Comparison of ENCODE assay signal across 20 cellular contexts in genomic region chr14:57275023-57275664, GRCh38. TPM values are rescaled to one million over a fixed set of nuclear protein-coding genes. Genes with fewer than 3 reads are reported as not detected.
DNase-seq lines count a peak whose midpoint lies in the region; ATAC-seq and TF ChIP-seq lines count a peak whose summit lies in the region.
"Had no signal": no experiment of that assay in that cellular context is flagged by ENCODE, and none has a peak within 500 bp of the region (broad histone marks: within the 10 kb centered on the region; RNA-seq: fewer than 3 reads in every experiment).

No MANE protein-coding gene starts in this region.

- H3K9me3 ChIP-seq in PC-3 (ENCODE audit: low read length) (no peaks in the 10 kb centered on the region), GM23248 (ENCODE audit: low read depth) (no peaks in the 10 kb centered on the region)
- H3K9me3 ChIP-seq: SJSA1 had no signal

- H4K20me1 ChIP-seq in PC-3 (ENCODE audit: low read length) (peaks cover 13% of the 10 kb centered on the region; the same call in 1 of the 2 replicates), GM23248 (ENCODE audit: insufficient read depth) (no peaks in the 10 kb centered on the region)

- H3K36me3 Mint-ChIP-seq in HFFc6 (ENCODE audit: low read depth): peaks cover 47% of the 10 kb centered on the region

- POLR2A ChIA-PET in PC-3 (lab: Charles Lee; ENCODE audit: unreplicated experiment): no interaction called here

- H3K9ac ChIP-seq in PC-3 (ENCODE audit: low read length): no peak overlapping the region
- no peak overlapping the region for H3K9ac ChIP-seq in GM23248

- H3K27me3 ChIP-seq in PC-3 (ENCODE audit: low read length): no peaks in the 10 kb centered on the region
- H3K27me3 ChIP-seq in GM23248 (replicated peaks; ENCODE audit: insufficient read depth): no peaks in the 10 kb centered on the region
- H3K27me3 ChIP-seq: SJSA1 had no signal

- no TSS peak for BruUV-seq in PC-3 (replicated peaks; lab: Mats Ljungman, UMichigan)

- intact Hi-C loops in PC-3 (cut with micrococcal nuclease): no loop called here

- H3K4me1 ChIP-seq in PC-3 (ENCODE audit: insufficient read depth, low read length): peaks cover 23% of the 10 kb centered on the region
- 0 out of 2 replicates have a peak, but pooled peaks cover 6% of the 10 kb centered on the region for H3K4me1 ChIP-seq in GM23248 (ENCODE audit: insufficient read depth)
- H3K4me1 ChIP-seq: SJSA1 had no signal

- H2AFZ ChIP-seq in PC-3 (ENCODE audit: low read length): no peak overlapping the region
- no peak overlapping the region for H2AFZ ChIP-seq in GM23248

- WGBS in GM23248 (ENCODE audit: low coverage in 1 of 2, low lambda C conversion rate in 2 of 2, missing lambda C conversion rate in 2 of 2), 2 experiments: 94 to 98% methylated on average over 1 to 2 of the region's 2 CpGs

- in situ Hi-C loops in GM23248 (cut with MboI): no loop called here

- H3K4me2 ChIP-seq in PC-3 (ENCODE audit: low read length) (no peak overlapping the region), GM23248 (ENCODE audit: unreplicated experiment) (no peak overlapping the region)

- no peak for TF ChIP-seq CTCF in HFFc6 (IDR thresholded peaks at IDR 0.05)
- TF ChIP-seq CTCF in PC-3 (conservative IDR thresholded peaks at IDR 0.05; ENCODE audit: low read depth, low read length): no peak
- no peak for TF ChIP-seq CTCF in foreskin fibroblast (IDR thresholded peaks at IDR 0.05; ENCODE audit: low read depth, low read length)

- 0 out of 2 replicates have a peak overlapping the region, but pooled peaks have one; percentile 52 for H3K27ac Mint-ChIP-seq in HFFc6
- H3K27ac Mint-ChIP-seq: CD4-positive, alpha-beta T cell had no signal

- H3K4me3 ChIP-seq in PC-3 (ENCODE audit: low read length) (no peak overlapping the region), GM23248 (no peak overlapping the region), foreskin fibroblast (ENCODE audit: low read depth in 1 of 2, low read length in 2 of 2) (no peak overlapping the region)
- H3K4me3 ChIP-seq: SJSA1 had no signal

- H3K27me3 Mint-ChIP-seq in HFFc6 (ENCODE audit: insufficient read depth): no peaks in the 10 kb centered on the region
- H3K27me3 Mint-ChIP-seq: CD4-positive, alpha-beta T cell had no signal

- H3K9me2 ChIP-seq in PC-3 (replicated peaks; ENCODE audit: low read length): no peaks in the 10 kb centered on the region
- no peaks in the 10 kb centered on the region for H3K9me2 ChIP-seq in GM23248 (ENCODE audit: insufficient read depth)

- DNase-seq in EH (ENCODE audit: low read depth): peak; percentile 18
- DNase-seq in HFFc6: no peak
- DNase-seq in PC-3: no peak
- DNase-seq in iris pigment epithelial cell (ENCODE audit: low read depth): peak; percentile 16
- no peak for DNase-seq in activated gamma-delta T cell (lab: John Stamatoyannopoulos, UW)
- DNase-seq in GM23248: no peak
- DNase-seq in foreskin fibroblast: no peak
- DNase-seq: CD4-positive, alpha-beta T cell; COR-L47; DND-41; KBM-7; NCI-H1105 treated with DMSO at 0.1 percent for 48 hours; NCI-H2081; NCI-H2171; NCI-H345; NCI-H524; NCI-H774 had no signal

- H3F3A ChIP-seq in PC-3 (ENCODE audit: low read length, unreplicated experiment): no peaks in the 10 kb centered on the region
- H3F3A ChIP-seq in GM23248 (ENCODE audit: insufficient read depth): no peaks in the 10 kb centered on the region

- H3K27ac ChIP-seq in PC-3 (ENCODE audit: low read length) (no peak overlapping the region), GM23248 (no peak overlapping the region)
- H3K27ac ChIP-seq: SJSA1 had no signal

- peak; percentile 29; the same call in 1 of the 2 replicates for ATAC-seq in PC-3
- ATAC-seq: HepG2, Right ventricle myocardium inferior had no signal

- peaks cover 9% of the 10 kb centered on the region; the same call in 1 of the 2 replicates for H3K9me3 Mint-ChIP-seq in HFFc6
- H3K9me3 Mint-ChIP-seq: CD4-positive, alpha-beta T cell had no signal

- CTCF ChIA-PET in PC-3 (lab: Charles Lee): no interaction called here

- H3K79me2 ChIP-seq in PC-3 (ENCODE audit: low read length): peaks cover 51% of the 10 kb centered on the region
- H3K79me2 ChIP-seq in GM23248 (ENCODE audit: insufficient read depth): peaks cover 73% of the 10 kb centered on the region

- peaks cover 41% of the 10 kb centered on the region for H3K4me1 Mint-ChIP-seq in HFFc6 (ENCODE audit: low read depth)

- H3K36me3 ChIP-seq in PC-3 (ENCODE audit: low read depth, low read length) (peaks cover 44% of the 10 kb centered on the region), GM23248 (ENCODE audit: low read depth) (peaks cover 36% of the 10 kb centered on the region)

- H3K4me3 Mint-ChIP-seq in HFFc6: no peak overlapping the region; the same call in 1 of the 2 replicates
- H3K4me3 Mint-ChIP-seq: CD4-positive, alpha-beta T cell had no signal

RNA-seq across cellular contexts. Expression of gene AP5M1, which starts 6.4 kb away (rescaled TPM):
- 10 to 100 TPM; 37.2 to 54.9 (median 44.9) TPM for total RNA-seq in HFFc6 (2021; fragmentation: NEBNext Ultra II Directional; extraction: Animal tissue kit (Norgen Biotek cat#: 25700))
- 41.3 and 48.7 TPM in 2 replicates for total RNA-seq in PC-3 (2014; rRNA removed)
- total RNA-seq in GM23248 (2014; rRNA removed; shearing (Covaris generic)): 25.7 and 35.6 TPM in 2 replicates
- 37.4 and 41.8 TPM in 2 replicates for polyA plus RNA-seq in GM23248 (2016; fragmentation: Nextera tagmentation; extraction: Ambion mirVana)

RNA-seq across cellular contexts. Expression of gene EXOC5, which starts 6.4 kb away (rescaled TPM):
- total RNA-seq in HFFc6 (2021; fragmentation: NEBNext Ultra II Directional; extraction: Animal tissue kit (Norgen Biotek cat#: 25700)): 100 to 1,000 TPM; 102 to 117 (median 111) TPM
- total RNA-seq in PC-3 (2014; rRNA removed): 109 TPM in 2 replicates
- total RNA-seq in GM23248 (2014; rRNA removed; shearing (Covaris generic)): 58.6 and 71.5 TPM in 2 replicates
- 74.7 and 79.8 TPM in 2 replicates for polyA plus RNA-seq in GM23248 (2016; fragmentation: Nextera tagmentation; extraction: Ambion mirVana)

Comparison
In these comparisons a context has a peak if more than half of its experiments do, and no peak if none do; other contexts are left out.
1. DNase-seq: peak in EH (single experiment) and iris pigment epithelial cell (single experiment); none in HFFc6 (single experiment), PC-3 (single experiment), activated gamma-delta T cell (single experiment), GM23248 (single experiment) and foreskin fibroblast (0 of 2).